8 cellular contexts compared by ENCODE assay signal in genomic region chr1:202599669-202600431, GRCh38.
DNase-seq lines count a peak whose midpoint lies in the region; ATAC-seq and TF ChIP-seq lines count a peak whose summit lies in the region.

No MANE protein-coding gene starts in this region.

- H3K27ac Mint-ChIP-seq in osteocyte (ENCODE audit: unreplicated experiment) = no peak overlapping the region

- no peaks in the 10 kb centered on the region for H3K9me3 Mint-ChIP-seq in osteocyte (ENCODE audit: unreplicated experiment)

- peak; percentile 89 for DNase-seq in AG20443 (ENCODE audit: low spot score)
- peak; percentile 15 for DNase-seq in NCI-H1694 (lab: John Stamatoyannopoulos, UW)
- peak; percentile 95 for DNase-seq in WERI-Rb-1
- peak; percentile 82 for DNase-seq in fibroblast of villous mesenchyme (ENCODE audit: low read depth)
- DNase-seq in osteocyte (ENCODE audit: extremely low spot score, unreplicated experiment) = peak; percentile 90
- no peak for DNase-seq in NCI-H2029 (lab: John Stamatoyannopoulos, UW)

- no peaks in the 10 kb centered on the region for H3K36me3 Mint-ChIP-seq in osteocyte (ENCODE audit: unreplicated experiment)

- H3K4me3 Mint-ChIP-seq in osteocyte (ENCODE audit: unreplicated experiment) = no peak overlapping the region

- peak; percentile 64 for ATAC-seq in GM18511 (IDR thresholded peaks at IDR 0.05; ENCODE audit: unreplicated experiment)
- no peak for ATAC-seq in GM19351 (IDR thresholded peaks at IDR 0.05; ENCODE audit: unreplicated experiment)

- no peaks in the 10 kb centered on the region for H3K9me3 ChIP-seq in WERI-Rb-1 (ENCODE audit: severe bottlenecking)

- peaks cover 4% of the 10 kb centered on the region for H3K4me1 Mint-ChIP-seq in osteocyte (ENCODE audit: unreplicated experiment)

- H3K27ac ChIP-seq in WERI-Rb-1 = peak overlapping the region; percentile 6; the same call in 1 of the 2 replicates

- no peak overlapping the region for H3K4me3 ChIP-seq in WERI-Rb-1 (ENCODE audit: low read depth, low read length)
- H3K4me3 ChIP-seq in fibroblast of villous mesenchyme (ENCODE audit: low read depth, low read length) = no peak overlapping the region

- H3K27me3 ChIP-seq in WERI-Rb-1 (ENCODE audit: insufficient read depth, low read depth, severe bottlenecking) = no peaks in the 10 kb centered on the region

- H3K36me3 ChIP-seq in WERI-Rb-1 = peaks cover 7% of the 10 kb centered on the region

- H3K27me3 Mint-ChIP-seq in osteocyte (ENCODE audit: unreplicated experiment) = no peaks in the 10 kb centered on the region

- TF ChIP-seq CTCF in WERI-Rb-1 (IDR thresholded peaks at IDR 0.05; ENCODE audit: low read depth, low read length) (peak; percentile 100), fibroblast of villous mesenchyme (IDR thresholded peaks at IDR 0.05; ENCODE audit: insufficient read depth, low read depth, low read length) (peak; percentile 90), osteocyte (IDR thresholded peaks at IDR 0.05) (peak; percentile 92)
